In genomic region chr6:165568326-165568725, GRCh38 we compare ENCODE assay signal across 25 cellular contexts.
"Had no signal": no experiment of that assay in that cellular context is flagged by ENCODE, and none has a peak within 500 bp of the region (broad histone marks: within the 10 kb centered on the region; RNA-seq: fewer than 3 reads in every experiment).

No MANE protein-coding gene starts in this region.

- DNase-seq: dorsolateral prefrontal cortex; effector CD4-positive, alpha-beta T cell; head of caudate nucleus; left ventricle myocardium superior; lower lobe of right lung; natural killer cell; stimulated activated CD4-positive, alpha-beta T cell treated with anti-CD3 and anti-CD28 coated beads, Interleukin-12 subunit alpha, Interleukin-12 subunit beta, amount 100 ng/mL, for 4 hours; stimulated activated CD4-positive, alpha-beta T cell treated with anti-CD3 and anti-CD28 coated beads, Interleukin-1b, Interleukin-23, amount 100 ng/mL, for 48 hours; stimulated activated CD4-positive, alpha-beta T cell treated with anti-CD3 and anti-CD28 coated beads, Interleukin-4, amount 100 ng/mL, for 1 hour; stimulated activated CD8-positive, alpha-beta memory T cell treated with anti-CD3 and anti-CD28 coated beads, Interleukin-4, amount 100 ng/mL, for 48 hours; stimulated activated naive CD4-positive, alpha-beta T cell; stimulated activated naive CD8-positive, alpha-beta T cell treated with anti-CD3 and anti-CD28 coated beads, Interleukin-15, amount 100 ng/mL, for 72 hours; thyroid gland had no signal

- H3K27ac Mint-ChIP-seq: natural killer cell; progenitor cell of endocrine pancreas; stimulated activated naive CD8-positive, alpha-beta T cell treated with anti-CD3 and anti-CD28 coated beads, Interleukin-15, amount 100 ng/mL, for 72 hours; type B pancreatic cell had no signal

- H3K4me1 ChIP-seq: lower lobe of right lung, parathyroid adenoma, suprapubic skin had no signal

- H3K36me3 ChIP-seq: lower lobe of right lung, right atrium auricular region, suprapubic skin, thyroid gland had no signal

- H3K36me3 Mint-ChIP-seq: natural killer cell, type B pancreatic cell had no signal

- H3K4me2 ChIP-seq: smooth muscle cell had no signal

- FAIRE-seq: colon, frontal cortex, keratinocyte had no signal

- H3K27me3 ChIP-seq: dorsolateral prefrontal cortex, right atrium auricular region, suprapubic skin, thyroid gland had no signal

- H3K4me3 Mint-ChIP-seq: natural killer cell; stimulated activated naive CD8-positive, alpha-beta T cell treated with anti-CD3 and anti-CD28 coated beads, Interleukin-15, amount 100 ng/mL, for 72 hours; type B pancreatic cell had no signal

- ATAC-seq: esophagus mucosa; left ventricle myocardium superior; lower lobe of right lung; natural killer cell; sciatic nerve; stimulated activated naive CD8-positive, alpha-beta T cell treated with anti-CD3 and anti-CD28 coated beads, Interleukin-15, amount 100 ng/mL, for 72 hours had no signal

- H3K9ac ChIP-seq: parathyroid adenoma had no signal

- H3K27ac ChIP-seq: epithelial cell of prostate, lower lobe of right lung, parathyroid adenoma, right atrium auricular region, suprapubic skin, thyroid gland had no signal

- H3K9me3 ChIP-seq: lower lobe of right lung, thyroid gland had no signal

- H2AFZ ChIP-seq: parathyroid adenoma had no signal

- H3K4me1 Mint-ChIP-seq: natural killer cell; stimulated activated naive CD8-positive, alpha-beta T cell treated with anti-CD3 and anti-CD28 coated beads, Interleukin-15, amount 100 ng/mL, for 72 hours had no signal

- H3K4me3 ChIP-seq: dorsolateral prefrontal cortex, lower lobe of right lung, right atrium auricular region, smooth muscle cell, suprapubic skin, thyroid gland had no signal

- H3K9me3 Mint-ChIP-seq: stimulated activated naive CD8-positive, alpha-beta T cell treated with anti-CD3 and anti-CD28 coated beads, Interleukin-15, amount 100 ng/mL, for 72 hours had no signal

- H3K27me3 Mint-ChIP-seq: progenitor cell of endocrine pancreas; stimulated activated naive CD8-positive, alpha-beta T cell treated with anti-CD3 and anti-CD28 coated beads, Interleukin-15, amount 100 ng/mL, for 72 hours; type B pancreatic cell had no signal
